ENCODE assay signal across 19 cellular contexts in genomic region chr11:12399355-12399754, GRCh38.
"Had no signal": no experiment of that assay in that cellular context is flagged by ENCODE, and none has a peak within 500 bp of the region (broad histone marks: within the 10 kb centered on the region; RNA-seq: fewer than 3 reads in every experiment).

No MANE protein-coding gene starts in this region.

- H3K4me1 Mint-ChIP-seq: memory B cell had no signal

- H3K9me3 Mint-ChIP-seq: activated naive CD4-positive, alpha-beta T cell treated with anti-CD3 and anti-CD28 coated beads for 36 hours; activated T-helper 17 cell treated with anti-CD3 and anti-CD28 coated beads, Interleukin-2, amount 50 U/mL, for 72 hours; memory B cell had no signal

- H3K27me3 ChIP-seq: cardiac muscle cell, colonic mucosa, foreskin keratinocyte had no signal

- H3K27me3 Mint-ChIP-seq: activated T-helper 17 cell treated with anti-CD3 and anti-CD28 coated beads, Interleukin-2, amount 50 U/mL, for 72 hours; memory B cell; T-cell; type B pancreatic cell had no signal

- ATAC-seq: activated CD4-positive, CD25-positive, alpha-beta regulatory T cell treated with anti-CD3 and anti-CD28 coated beads, Interleukin-2, amount 50 U/mL, for 24 hours; activated T-helper 17 cell treated with anti-CD3 and anti-CD28 coated beads, Interleukin-2, amount 50 U/mL, for 72 hours; foreskin keratinocyte; sciatic nerve; T-cell had no signal

- DNase-seq: activated CD4-positive, alpha-beta T cell treated with anti-CD3 and anti-CD28 coated beads, Interleukin-2, amount 50 U/mL, for 1 hour; activated naive CD4-positive, alpha-beta T cell treated with anti-CD3 and anti-CD28 coated beads for 36 hours; activated T-cell treated with anti-CD3 and anti-CD28 coated beads for 4 hours; colonic mucosa; effector CD4-positive, alpha-beta T cell; foreskin keratinocyte; head of caudate nucleus; nucleus accumbens; stimulated activated CD4-positive, alpha-beta T cell treated with anti-CD3 and anti-CD28 coated beads, Interleukin-12 subunit alpha, Interleukin-12 subunit beta, amount 100 ng/mL, for 4 hours; stimulated activated CD4-positive, alpha-beta T cell treated with anti-CD3 and anti-CD28 coated beads, Interleukin-2, amount 100 ng/mL, for 24 hours; T-cell; T-helper 9 cell had no signal

- H3K27ac Mint-ChIP-seq: activated naive CD4-positive, alpha-beta T cell treated with anti-CD3 and anti-CD28 coated beads for 36 hours; activated T-helper 17 cell treated with anti-CD3 and anti-CD28 coated beads, Interleukin-2, amount 50 U/mL, for 72 hours; memory B cell; T-cell; type B pancreatic cell had no signal

- H3K4me1 ChIP-seq: colonic mucosa had no signal

- H3K27ac ChIP-seq: cardiac muscle cell, foreskin keratinocyte had no signal

- H3K4me3 Mint-ChIP-seq: activated naive CD4-positive, alpha-beta T cell treated with anti-CD3 and anti-CD28 coated beads for 36 hours; activated T-helper 17 cell treated with anti-CD3 and anti-CD28 coated beads, Interleukin-2, amount 50 U/mL, for 72 hours; memory B cell; nephron; T-cell; type B pancreatic cell had no signal

- H3K36me3 Mint-ChIP-seq: memory B cell, T-cell had no signal

- H3K36me3 ChIP-seq: cardiac muscle cell, colonic mucosa had no signal

- H3K9me3 ChIP-seq: colonic mucosa had no signal

- H3K4me3 ChIP-seq: cardiac muscle cell, colonic mucosa had no signal
